ENCODE assay signal across 10 cellular contexts in the genomic region with DNA sequence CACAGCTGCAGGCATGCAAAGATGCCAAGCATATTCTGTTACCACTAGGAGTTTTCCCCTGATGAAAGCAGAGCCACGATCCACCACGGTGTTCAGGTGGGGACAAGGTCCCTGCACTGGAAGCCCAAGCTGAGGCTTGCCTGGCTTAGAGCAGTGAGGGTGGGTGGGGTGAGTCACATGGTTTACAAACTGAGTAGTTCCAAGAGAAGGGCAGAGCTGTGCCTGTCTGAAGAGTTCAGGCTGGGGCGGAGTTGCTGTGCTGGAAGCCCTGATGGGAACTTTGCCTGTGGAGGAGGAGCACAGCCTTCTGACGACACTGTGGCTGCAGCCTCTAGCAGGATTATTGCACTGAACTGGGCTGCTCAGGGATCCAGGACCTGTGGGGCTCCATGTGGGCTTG. TPM values are rescaled to one million over a fixed set of nuclear protein-coding genes. Genes with fewer than 3 reads are reported as not detected.
A peak's percentile ranks its signal among the peaks of the same experiment; 100 is the strongest.
DNase-seq lines count a peak whose midpoint lies in the region; ATAC-seq and TF ChIP-seq lines count a peak whose summit lies in the region.
"Had no signal": no experiment of that assay in that cellular context is flagged by ENCODE, and none has a peak within 500 bp of the region (broad histone marks: within the 10 kb centered on the region; RNA-seq: fewer than 3 reads in every experiment).

No MANE protein-coding gene starts in this region.

- ATAC-seq in HG02642 (IDR thresholded peaks at IDR 0.05; ENCODE audit: poor library complexity, unreplicated experiment): no peak
- ATAC-seq in GM21723 (IDR thresholded peaks at IDR 0.05; ENCODE audit: unreplicated experiment): no peak
- ATAC-seq in GM19324 (IDR thresholded peaks at IDR 0.05; ENCODE audit: low FRiP score, unreplicated experiment): no peak
- ATAC-seq: Panc1 had no signal

- DNase-seq in GM04504 (ENCODE audit: low read depth): peak; percentile 35
- peak; percentile 9 for DNase-seq in WERI-Rb-1
- peak; percentile 45 to 65 for DNase-seq in cardiac muscle cell (ENCODE audit: low read depth in 1 of 2, low spot score in 1 of 2)
- peak; percentile 17 for DNase-seq in stimulated activated CD4-positive, alpha-beta T cell treated with anti-CD3 and anti-CD28 coated beads, Interleukin-1b, Interleukin-23, amount 100 ng/mL, for 48 hours
- no peak for DNase-seq in nucleus accumbens (lab: John Stamatoyannopoulos, UW)

- TF ChIP-seq CTCF in WERI-Rb-1 (IDR thresholded peaks at IDR 0.05; ENCODE audit: low read depth, low read length): no peak
- no peak for TF ChIP-seq CTCF in cardiac muscle cell (IDR thresholded peaks at IDR 0.05; ENCODE audit: low read depth, low read length)

- no peaks in the 10 kb centered on the region for H3K9me3 ChIP-seq in WERI-Rb-1 (ENCODE audit: severe bottlenecking)
- H3K9me3 ChIP-seq in cardiac muscle cell (ENCODE audit: low read depth): no peaks in the 10 kb centered on the region

- H3K27me3 ChIP-seq in WERI-Rb-1 (ENCODE audit: insufficient read depth, low read depth, severe bottlenecking) (peaks cover 3% of the 10 kb centered on the region), cardiac muscle cell (no peaks in the 10 kb centered on the region)

- H3K4me3 ChIP-seq in WERI-Rb-1 (ENCODE audit: low read depth, low read length) (no peak overlapping the region), cardiac muscle cell (no peak overlapping the region)

- peaks cover 9% of the 10 kb centered on the region for H3K4me1 ChIP-seq in cardiac muscle cell (ENCODE audit: low read depth)

- H3K36me3 ChIP-seq in WERI-Rb-1 (no peaks in the 10 kb centered on the region), cardiac muscle cell (no peaks in the 10 kb centered on the region)

- no peak overlapping the region for H3K27ac ChIP-seq in WERI-Rb-1
- peak overlapping the region; percentile 27 for H3K27ac ChIP-seq in cardiac muscle cell

RNA-seq across cellular contexts. Expression of a gene that starts 45.5 kb away (rescaled TPM):
- not detected in 2 replicates for total RNA-seq in cardiac muscle cell
- not detected in 2 replicates for polyA plus RNA-seq in cardiac muscle cell
- total RNA-seq: kidney epithelial cell had no signal

Comparison
In these comparisons a context has a peak if more than half of its experiments do, and no peak if none do; other contexts are left out.
1. DNase-seq: peak in GM04504 (single experiment), WERI-Rb-1 (single experiment), cardiac muscle cell (2 of 2) and stimulated activated CD4-positive, alpha-beta T cell treated with anti-CD3 and anti-CD28 coated beads, Interleukin-1b, Interleukin-23, amount 100 ng/mL, for 48 hours (single experiment); none in nucleus accumbens (0 of 56).